In genomic region chr1:204829133-204829532, GRCh38 we compare ENCODE assay signal across 8 cellular contexts. TPM values are rescaled to one million over a fixed set of nuclear protein-coding genes. Genes with fewer than 3 reads are reported as not detected.
A peak's percentile ranks its signal among the peaks of the same experiment; 100 is the strongest.
DNase-seq lines count a peak whose midpoint lies in the region; ATAC-seq and FAIRE-seq lines count a peak whose summit lies in the region.

No MANE protein-coding gene starts in this region.

- peak overlapping the region; percentile 53 for H3K4me3 ChIP-seq in iPS-18c (ENCODE audit: insufficient read depth, low read depth, low read length)

- H3K9me3 Mint-ChIP-seq in activated naive CD8-positive, alpha-beta T cell treated with anti-CD3 and anti-CD28 coated beads for 36 hours, result no peaks in the 10 kb centered on the region
- no peaks in the 10 kb centered on the region for H3K9me3 Mint-ChIP-seq in stimulated activated effector memory CD8-positive, alpha-beta T cell treated with anti-CD3 and anti-CD28 coated beads, Interleukin-12 subunit alpha, Interleukin-12 subunit beta, amount 100 ng/mL, for 72 hours

- H3K36me3 Mint-ChIP-seq in activated naive CD8-positive, alpha-beta T cell treated with anti-CD3 and anti-CD28 coated beads for 36 hours, result no peaks in the 10 kb centered on the region
- H3K36me3 Mint-ChIP-seq in stimulated activated effector memory CD8-positive, alpha-beta T cell treated with anti-CD3 and anti-CD28 coated beads, Interleukin-12 subunit alpha, Interleukin-12 subunit beta, amount 100 ng/mL, for 72 hours, result no peaks in the 10 kb centered on the region

- peak; percentile 34 for DNase-seq in DMS153 (lab: John Stamatoyannopoulos, UW)
- DNase-seq in DMS153 treated with DMSO at 0.1 percent for 48 hours (lab: John Stamatoyannopoulos, UW; ENCODE audit: unreplicated experiment), result no peak
- no peak for DNase-seq in activated naive CD8-positive, alpha-beta T cell treated with anti-CD3 and anti-CD28 coated beads for 36 hours
- DNase-seq in stimulated activated effector memory CD8-positive, alpha-beta T cell treated with anti-CD3 and anti-CD28 coated beads, Interleukin-12 subunit alpha, Interleukin-12 subunit beta, amount 100 ng/mL, for 72 hours (ENCODE audit: low spot score in 2 of 2), result no peak
- DNase-seq in HTR-8/SVneo (ENCODE audit: insufficient read length, low spot score), result no peak
- no peak for DNase-seq in NCI-H446 treated with DMSO at 0.1 percent for 48 hours (lab: John Stamatoyannopoulos, UW)

- H3K4me3 Mint-ChIP-seq in activated naive CD8-positive, alpha-beta T cell treated with anti-CD3 and anti-CD28 coated beads for 36 hours, result peak overlapping the region; percentile 43
- H3K4me3 Mint-ChIP-seq in stimulated activated effector memory CD8-positive, alpha-beta T cell treated with anti-CD3 and anti-CD28 coated beads, Interleukin-12 subunit alpha, Interleukin-12 subunit beta, amount 100 ng/mL, for 72 hours, result peak overlapping the region; percentile 53

- ATAC-seq in stimulated activated effector memory CD8-positive, alpha-beta T cell treated with anti-CD3 and anti-CD28 coated beads, Interleukin-12 subunit alpha, Interleukin-12 subunit beta, amount 100 ng/mL, for 72 hours, result no peak
- no peak for ATAC-seq in GM21528 (IDR thresholded peaks at IDR 0.05; ENCODE audit: low FRiP score, unreplicated experiment)

- H3K27me3 Mint-ChIP-seq in activated naive CD8-positive, alpha-beta T cell treated with anti-CD3 and anti-CD28 coated beads for 36 hours, result peaks cover 56% of the 10 kb centered on the region

- FAIRE-seq in HTR-8/SVneo (lab: Jason Lieb, UNC), result no peak

- H3K27ac Mint-ChIP-seq in activated naive CD8-positive, alpha-beta T cell treated with anti-CD3 and anti-CD28 coated beads for 36 hours, result no peak overlapping the region
- no peak overlapping the region for H3K27ac Mint-ChIP-seq in stimulated activated effector memory CD8-positive, alpha-beta T cell treated with anti-CD3 and anti-CD28 coated beads, Interleukin-12 subunit alpha, Interleukin-12 subunit beta, amount 100 ng/mL, for 72 hours

- peaks cover 3% of the 10 kb centered on the region for H3K4me1 Mint-ChIP-seq in activated naive CD8-positive, alpha-beta T cell treated with anti-CD3 and anti-CD28 coated beads for 36 hours
- H3K4me1 Mint-ChIP-seq in stimulated activated effector memory CD8-positive, alpha-beta T cell treated with anti-CD3 and anti-CD28 coated beads, Interleukin-12 subunit alpha, Interleukin-12 subunit beta, amount 100 ng/mL, for 72 hours, result peaks cover 9% of the 10 kb centered on the region

- H3K9me3 ChIP-seq in iPS-18c (ENCODE audit: control insufficient read depth, insufficient read depth, low read length), result peaks cover 2% of the 10 kb centered on the region

RNA-seq across cellular contexts. Expression of gene NFASC, which starts 41.5 kb away (rescaled TPM):
- total RNA-seq in activated naive CD8-positive, alpha-beta T cell treated with anti-CD3 and anti-CD28 coated beads for 36 hours, result under 1 TPM; 0.06 to 0.37 TPM
